ENCODE assay signal across 9 cellular contexts in the genomic region with DNA sequence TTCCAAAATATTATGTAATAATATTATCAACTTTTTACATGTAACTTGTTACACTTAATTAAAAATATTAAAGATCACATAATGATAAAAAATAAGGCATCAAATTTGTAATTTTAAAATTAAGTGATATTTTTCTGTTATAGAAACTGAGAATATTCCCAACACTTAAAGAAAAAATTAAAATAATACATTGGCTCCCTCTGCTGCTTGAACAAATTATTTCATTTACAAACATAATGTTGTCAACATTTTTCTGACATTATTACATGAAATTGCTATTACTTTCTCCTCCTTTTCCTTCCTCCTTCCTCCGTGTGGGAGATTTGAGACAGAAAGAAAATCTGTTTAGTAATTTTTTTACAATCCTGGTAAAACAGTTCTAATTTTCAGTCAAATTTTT. TPM values are rescaled to one million over a fixed set of nuclear protein-coding genes. Genes with fewer than 3 reads are reported as not detected.
DNase-seq lines count a peak whose midpoint lies in the region; ATAC-seq and TF ChIP-seq lines count a peak whose summit lies in the region.
"Had no signal": no experiment of that assay in that cellular context is flagged by ENCODE, and none has a peak within 500 bp of the region (broad histone marks: within the 10 kb centered on the region; RNA-seq: fewer than 3 reads in every experiment).

No MANE protein-coding gene starts in this region.

- POLR2A ChIA-PET in PC-9 (lab: Charles Lee; ENCODE audit: unreplicated experiment), result no interaction called here

- H4K20me1 ChIP-seq in PC-9 (ENCODE audit: insufficient read depth), result no peaks in the 10 kb centered on the region
- H4K20me1 ChIP-seq: BLaER1 had no signal

- no TSS peak for BruUV-seq in PC-9 (replicated peaks; lab: Mats Ljungman, UMichigan)

- no peaks in the 10 kb centered on the region for H3K79me2 ChIP-seq in PC-9 (ENCODE audit: low read depth)

- intact Hi-C loops in PC-9 (cut with micrococcal nuclease; ENCODE audit: unreplicated experiment) (loop anchor here (2.0 to 5.0 kb wide), 3 partner anchors 61 to 806 kb away; no protein-coding TSS in a partner anchor), posterior cingulate gyrus (cut with DNase I) (loop anchor here (5.0 kb wide), 1 partner anchor 61 kb away; no protein-coding TSS in a partner anchor)

- H3K4me3 ChIP-seq in PC-9, result no peak overlapping the region
- H3K4me3 ChIP-seq in fibroblast of the aortic adventitia (ENCODE audit: low read depth, low read length), result no peak overlapping the region
- H3K4me3 ChIP-seq: BLaER1 had no signal

- no peaks in the 10 kb centered on the region for H3K4me1 ChIP-seq in PC-9 (replicated peaks; ENCODE audit: insufficient read depth)
- H3K4me1 ChIP-seq: BLaER1 had no signal

- H3K27ac ChIP-seq in PC-9, result no peak overlapping the region
- H3K27ac ChIP-seq: BLaER1 had no signal

- no peaks in the 10 kb centered on the region for H3K9me3 ChIP-seq in PC-9 (ENCODE audit: insufficient read depth, low read depth)
- H3K9me3 ChIP-seq: BLaER1 had no signal

- peak; percentile 68 for TF ChIP-seq CTCF in PC-9 (conservative IDR thresholded peaks at IDR 0.05)
- no peak for TF ChIP-seq CTCF in fibroblast of the aortic adventitia (IDR thresholded peaks at IDR 0.05; ENCODE audit: insufficient read depth, low read length)

- H3K27me3 ChIP-seq in PC-9 (ENCODE audit: insufficient read depth, low read depth), result no peaks in the 10 kb centered on the region
- H3K27me3 ChIP-seq: BLaER1 had no signal

- DNase-seq in NOMO-1 treated with DMSO at 0.1 percent for 48 hours (lab: John Stamatoyannopoulos, UW; ENCODE audit: unreplicated experiment) (peak; percentile 32), NOMO-1 treated with dmso at 0.1 percent for 144 hours (lab: John Stamatoyannopoulos, UW; ENCODE audit: unreplicated experiment) (no peak), PC-9 (no peak), fibroblast of the aortic adventitia (ENCODE audit: low read depth) (peak; percentile 52), stromal cell of bone marrow (ENCODE audit: low read depth) (peak; percentile 21), D341Med (ENCODE audit: low spot score) (no peak), posterior cingulate gyrus (no peak)

- no peak for ATAC-seq in HG03097 (IDR thresholded peaks at IDR 0.05; ENCODE audit: low FRiP score, unreplicated experiment)

- H3F3A ChIP-seq in PC-9 (ENCODE audit: insufficient read depth, low read depth), result no peaks in the 10 kb centered on the region

- H3K9me2 ChIP-seq in PC-9 (ENCODE audit: insufficient read depth), result no peaks in the 10 kb centered on the region

- H2AFZ ChIP-seq in PC-9, result no peak overlapping the region

- CTCF ChIA-PET in PC-9 (lab: Charles Lee), result no interaction called here

- no peaks in the 10 kb centered on the region for H3K36me3 ChIP-seq in PC-9 (ENCODE audit: low read depth)
- H3K36me3 ChIP-seq: BLaER1 had no signal

- H3K4me2 ChIP-seq in PC-9, result no peak overlapping the region
- H3K4me2 ChIP-seq: BLaER1 had no signal

RNA-seq across cellular contexts. Expression of a gene that starts 42.3 kb away (rescaled TPM):
- total RNA-seq in PC-9 (2021) (not detected in 2 replicates), fibroblast of the aortic adventitia (ENCODE audit: low replicate concordance) (1.4 and 3.4 TPM in 2 replicates)

Comparison
In these comparisons a context has a peak if more than half of its experiments do, and no peak if none do; other contexts are left out.
1. DNase-seq: peak in NOMO-1 treated with DMSO at 0.1 percent for 48 hours (single experiment), fibroblast of the aortic adventitia (single experiment) and stromal cell of bone marrow (single experiment); none in NOMO-1 treated with dmso at 0.1 percent for 144 hours (single experiment), PC-9 (0 of 2), D341Med (single experiment) and posterior cingulate gyrus (0 of 10).